1 cellular context compared by ENCODE assay signal in genomic region chr2:231709981-231710750, GRCh38.
TF ChIP-seq lines count a peak whose summit lies in the region.

No MANE protein-coding gene starts in this region.

TF ChIP-seq in HepG2, 621 proteins besides CTCF, POLR2A, EP300 and RAD21 (continued from another document and continues in another):
- TF ChIP-seq RERE (CRISPR knock-in tag; IDR thresholded peaks at IDR 0.05; ENCODE audit: low read depth) (no peak; the same call in 1 of the 2 replicates), JUN (CRISPR knock-in tag; IDR thresholded peaks at IDR 0.05) (peak; percentile 89), ZNF230 (CRISPR knock-in tag; IDR thresholded peaks at IDR 0.05) (peak; percentile 100), ZNF678 (CRISPR knock-in tag; IDR thresholded peaks at IDR 0.05) (peak; percentile 100), MTA3 (CRISPR knock-in tag; IDR thresholded peaks at IDR 0.05) (no peak), MIER3 (CRISPR knock-in tag; IDR thresholded peaks at IDR 0.05; ENCODE audit: borderline replicate concordance) (no peak), HMGA1 (CRISPR knock-in tag; conservative IDR thresholded peaks at IDR 0.05) (no peak), ETS1 (CRISPR knock-in tag; IDR thresholded peaks at IDR 0.05) (peak; percentile 99), ATF2 (CRISPR knock-in tag; IDR thresholded peaks at IDR 0.05) (peak; percentile 37; the same call in 1 of the 2 replicates), SALL1 (CRISPR knock-in tag; IDR thresholded peaks at IDR 0.05) (peak; percentile 99), FOXP1 (IDR thresholded peaks at IDR 0.05) (no peak), FOXP1 (CRISPR knock-in tag; IDR thresholded peaks at IDR 0.05) (no peak), HOXA3 (CRISPR knock-in tag; IDR thresholded peaks at IDR 0.05) (peak; percentile 98), DNMT3B (CRISPR knock-in tag; conservative IDR thresholded peaks at IDR 0.05) (0 out of 2 replicates have a peak, but pooled peaks have one; percentile 59), MZF1 (CRISPR knock-in tag; IDR thresholded peaks at IDR 0.05; ENCODE audit: borderline replicate concordance) (no peak), SMAD9 (CRISPR knock-in tag; IDR thresholded peaks at IDR 0.05) (no peak; the same call in 1 of the 2 replicates), HNF1A (IDR thresholded peaks at IDR 0.05; ENCODE audit: low read depth) (no peak), HNF1A (CRISPR knock-in tag; IDR thresholded peaks at IDR 0.05; ENCODE audit: borderline replicate concordance) (peak; percentile 93), ZHX1 (CRISPR knock-in tag; IDR thresholded peaks at IDR 0.05; ENCODE audit: low read depth) (0 out of 2 replicates have a peak, but pooled peaks have one; percentile 19), ZNF816 (CRISPR knock-in tag; IDR thresholded peaks at IDR 0.05; ENCODE audit: borderline replicate concordance) (peak; percentile 100), FOXP4 (CRISPR knock-in tag; IDR thresholded peaks at IDR 0.05) (peak; percentile 70; the same call in 1 of the 2 replicates), MLX (CRISPR knock-in tag; IDR thresholded peaks at IDR 0.05) (peak; percentile 84), ZNF615 (CRISPR knock-in tag; IDR thresholded peaks at IDR 0.05; ENCODE audit: borderline replicate concordance) (peak; percentile 92; the same call in 1 of the 2 replicates), TARDBP (CRISPR knock-in tag; IDR thresholded peaks at IDR 0.05) (peak; percentile 79; the same call in 1 of the 2 replicates), RNF2 (conservative IDR thresholded peaks at IDR 0.05; ENCODE audit: low read depth) (peak; percentile 100), ZNF609 (CRISPR knock-in tag; IDR thresholded peaks at IDR 0.05; ENCODE audit: borderline replicate concordance) (peak; percentile 87), ZNF546 (CRISPR knock-in tag; conservative IDR thresholded peaks at IDR 0.05) (peak; percentile 100), ZNF503 (CRISPR knock-in tag; IDR thresholded peaks at IDR 0.05) (peak; percentile 94; the same call in 1 of the 2 replicates)
